In genomic region chr4:6943870-6944195, GRCh38 we compare ENCODE assay signal across 16 cellular contexts. TPM values are rescaled to one million over a fixed set of nuclear protein-coding genes. Genes with fewer than 3 reads are reported as not detected.
DNase-seq lines count a peak whose midpoint lies in the region; ATAC-seq, FAIRE-seq and TF ChIP-seq lines count a peak whose summit lies in the region.
"Had no signal": no experiment of that assay in that cellular context is flagged by ENCODE, and none has a peak within 500 bp of the region (broad histone marks: within the 10 kb centered on the region; RNA-seq: fewer than 3 reads in every experiment).

No MANE protein-coding gene starts in this region.

- peak overlapping the region; percentile 75; the same call in 2 of the 3 replicates for H3K4me2 ChIP-seq in A549

- TF ChIP-seq CTCF in A549 (IDR thresholded peaks at IDR 0.05) (no peak), brain (conservative IDR thresholded peaks at IDR 0.05) (no peak), lower leg skin (IDR thresholded peaks at IDR 0.05) (no peak)

- no peaks in the 10 kb centered on the region for H3K9me3 Mint-ChIP-seq in CD8-positive, alpha-beta memory T cell
- H3K9me3 Mint-ChIP-seq in brain = no peaks in the 10 kb centered on the region
- H3K9me3 Mint-ChIP-seq in natural killer cell treated with Interleukin-12 subunit alpha and Interleukin-12 subunit beta and Interleukin-15 and Interleukin-18, amount 100 ng/mL, for 72 hours = no peaks in the 10 kb centered on the region
- H3K9me3 Mint-ChIP-seq: naive B cell had no signal

- POLR2A ChIA-PET in A549 (lab: Yijun Ruan, JAX) = no interaction called here
- POLR2A ChIA-PET in CD8-positive, alpha-beta memory T cell (lab: Charles Lee) = interaction anchor here (0.5 kb wide), 1 partner anchor 9 kb away, joined by 3 read pairs; no protein-coding TSS in a partner anchor

- H3K4me1 Mint-ChIP-seq in CD8-positive, alpha-beta memory T cell = peaks cover 64 to 84% (median 77%) of the 10 kb centered on the region in 3 donors
- peaks cover 57% of the 10 kb centered on the region for H3K4me1 Mint-ChIP-seq in brain
- peaks cover 50 to 55% of the 10 kb centered on the region in 2 donors for H3K4me1 Mint-ChIP-seq in natural killer cell treated with Interleukin-12 subunit alpha and Interleukin-12 subunit beta and Interleukin-15 and Interleukin-18, amount 100 ng/mL, for 72 hours (ENCODE audit: low read depth in 2 of 2)

- no peak overlapping the region for H3K4me3 ChIP-seq in A549
- H3K4me3 ChIP-seq in CD8-positive, alpha-beta memory T cell (ENCODE audit: low read length) = no peak overlapping the region
- no peak overlapping the region for H3K4me3 ChIP-seq in lower leg skin (ENCODE audit: low read depth, poor library complexity, severe bottlenecking)
- H3K4me3 ChIP-seq: GM23248, thyroid gland had no signal

- DNase-seq in A549 (ENCODE audit: low read depth in 1 of 2, low spot score in 1 of 2) (no peak), EL (no peak), OCI-M1 (lab: John Stamatoyannopoulos, UW) (no peak), lower leg skin (ENCODE audit: low spot score in 2 of 2) (no peak)
- DNase-seq in CD8-positive, alpha-beta memory T cell = no peak
- DNase-seq in natural killer cell treated with Interleukin-12 subunit alpha and Interleukin-12 subunit beta and Interleukin-15 and Interleukin-18, amount 100 ng/mL, for 72 hours (ENCODE audit: low spot score) = no peak
- DNase-seq: activated CD4-positive, alpha-beta T cell treated with anti-CD3 and anti-CD28 coated beads, Interleukin-2, amount 50 U/mL, for 4 hours; activated effector memory CD4-positive, alpha-beta T cell treated with Interleukin-2 at 50 U/mL for 16 hours; GM23248; naive B cell; stimulated activated CD4-positive, alpha-beta T cell treated with anti-CD3 and anti-CD28 coated beads, Interleukin-1b, Interleukin-23, amount 100 ng/mL, for 48 hours; thyroid gland had no signal

- no peaks in the 10 kb centered on the region for H3K36me3 ChIP-seq in CD8-positive, alpha-beta memory T cell (ENCODE audit: insufficient read depth, low read length)
- H3K36me3 ChIP-seq: brain microvascular endothelial cell, thyroid gland had no signal

- peak overlapping the region in 5 of 7 donors; percentile 5 to 93 (median 78) for H3K4me3 Mint-ChIP-seq in CD8-positive, alpha-beta memory T cell
- peak overlapping the region in 1 of 5 experiments; percentile 61 for H3K4me3 Mint-ChIP-seq in brain
- peak overlapping the region; percentile 55 for H3K4me3 Mint-ChIP-seq in natural killer cell treated with Interleukin-12 subunit alpha and Interleukin-12 subunit beta and Interleukin-15 and Interleukin-18, amount 100 ng/mL, for 72 hours

- intact Hi-C loops in lower leg skin (cut with DNase I; ENCODE audit: low total_unique reads) = no loop called here

- no peaks in the 10 kb centered on the region for H3K27me3 Mint-ChIP-seq in CD8-positive, alpha-beta memory T cell
- no peaks in the 10 kb centered on the region for H3K27me3 Mint-ChIP-seq in brain
- no peaks in the 10 kb centered on the region for H3K27me3 Mint-ChIP-seq in natural killer cell treated with Interleukin-12 subunit alpha and Interleukin-12 subunit beta and Interleukin-15 and Interleukin-18, amount 100 ng/mL, for 72 hours
- H3K27me3 Mint-ChIP-seq: naive B cell had no signal

- peaks cover 0 to 12% (median 0%) of the 10 kb centered on the region in 3 donors for H3K36me3 Mint-ChIP-seq in CD8-positive, alpha-beta memory T cell
- H3K36me3 Mint-ChIP-seq in brain = no peaks in the 10 kb centered on the region
- H3K36me3 Mint-ChIP-seq in natural killer cell treated with Interleukin-12 subunit alpha and Interleukin-12 subunit beta and Interleukin-15 and Interleukin-18, amount 100 ng/mL, for 72 hours = no peaks in the 10 kb centered on the region

- 85% methylated on average over 16 of the region's 16 CpGs for WGBS in A549 (ENCODE audit: missing lambda C conversion rate)
- 90 to 91% methylated on average over 16 of the region's 16 CpGs for WGBS in lower leg skin, 2 donors

- H3K27me3 ChIP-seq in CD8-positive, alpha-beta memory T cell (ENCODE audit: insufficient read depth, low read length, poor library complexity, severe bottlenecking) = no peaks in the 10 kb centered on the region
- H3K27me3 ChIP-seq: brain microvascular endothelial cell, thyroid gland had no signal

- TF ChIP-seq EP300 in A549 (IDR thresholded peaks at IDR 0.05) = no peak

- TF ChIP-seq POLR2A in A549 (IDR thresholded peaks at IDR 0.05; ENCODE audit: low read length) (no peak), lower leg skin (IDR thresholded peaks at IDR 0.05) (no peak)

- CTCF ChIA-PET in A549 (lab: Yijun Ruan, JAX) = interaction anchor here (1.5 kb wide), 1 partner anchor 30 kb away, joined by 4 read pairs; no protein-coding TSS in a partner anchor
- CTCF ChIA-PET in CD8-positive, alpha-beta memory T cell (lab: Charles Lee) = interaction anchor here (1.0 to 1.9 kb wide), 3 partner anchors 25 to 51 kb away, joined by 3 to 5 read pairs (median 3); no protein-coding TSS in a partner anchor

- H3K9me3 ChIP-seq in A549 = no peaks in the 10 kb centered on the region
- no peaks in the 10 kb centered on the region for H3K9me3 ChIP-seq in CD8-positive, alpha-beta memory T cell (ENCODE audit: low read length)
- H3K9me3 ChIP-seq: thyroid gland had no signal

- no peak for FAIRE-seq in A549 (lab: Jason Lieb, UNC)

- H3K4me1 ChIP-seq in A549 = peaks cover 64% of the 10 kb centered on the region
- peaks cover 50% of the 10 kb centered on the region for H3K4me1 ChIP-seq in CD8-positive, alpha-beta memory T cell (ENCODE audit: insufficient read depth, low read length)
- H3K4me1 ChIP-seq: thyroid gland had no signal

- ATAC-seq in A549 (no peak), HG03442 (IDR thresholded peaks at IDR 0.05; ENCODE audit: unreplicated experiment) (no peak)
- no peak for ATAC-seq in natural killer cell treated with Interleukin-12 subunit alpha and Interleukin-12 subunit beta and Interleukin-15 and Interleukin-18, amount 100 ng/mL, for 72 hours
- ATAC-seq: Right ventricle myocardium inferior had no signal

- TF ChIP-seq RAD21 in A549 (conservative IDR thresholded peaks at IDR 0.05 in 1 of 2, IDR thresholded peaks at IDR 0.05 in 1 of 2) = no peak

- peak overlapping the region in 7 of 8 donors; percentile 78 to 99 (median 89) for H3K27ac Mint-ChIP-seq in CD8-positive, alpha-beta memory T cell
- H3K27ac Mint-ChIP-seq in brain = peak overlapping the region; percentile 85 to 97 (median 86)
- peak overlapping the region in 1 of 2 donors; percentile 91 for H3K27ac Mint-ChIP-seq in natural killer cell treated with Interleukin-12 subunit alpha and Interleukin-12 subunit beta and Interleukin-15 and Interleukin-18, amount 100 ng/mL, for 72 hours

- peak overlapping the region; percentile 45 to 84; a peak in 4 of 6 replicates for H3K27ac ChIP-seq in A549
- H3K27ac ChIP-seq in CD8-positive, alpha-beta memory T cell (ENCODE audit: low read depth, low read length) = no peak overlapping the region
- H3K27ac ChIP-seq: brain microvascular endothelial cell, GM23248, thyroid gland had no signal

TF ChIP-seq in A549, 52 proteins besides CTCF, POLR2A, EP300 and RAD21:
- TF ChIP-seq SMC3 (IDR thresholded peaks at IDR 0.05) (no peak), ATOH8 (CRISPR knock-in tag; IDR thresholded peaks at IDR 0.05; ENCODE audit: low read depth) (no peak), MAZ (IDR thresholded peaks at IDR 0.05; ENCODE audit: borderline replicate concordance, low read depth, low read length) (no peak), BCL3 (IDR thresholded peaks at IDR 0.05) (no peak), MAX (IDR thresholded peaks at IDR 0.05) (no peak)

RNA-seq across cellular contexts. Expression of gene TBC1D14, which starts 34.2 kb away (rescaled TPM):
- 35.8 and 39.0 TPM in 2 replicates for polyA plus RNA-seq in A549 (2011; rRNA removed)
- polyA plus RNA-seq in A549 (2012; cell fraction: cytosol; rRNA removed) = 29.8 and 36.1 TPM in 2 replicates
- 25.3 and 31.9 TPM in 2 replicates for polyA plus RNA-seq in A549 (2012; cell fraction: nucleus; rRNA removed)
- polyA plus RNA-seq in A549 (2017; fragmentation: RNase III; extraction: RNeasy Plus Mini Kit Qiagen cat#74134 plus additional on column Dnase treatment) = 25.4 to 30.2 TPM (median 28.3 TPM) in 3 replicates
- 37.2 and 39.4 TPM in 2 replicates for polyA minus RNA-seq in A549 (2011; rRNA and poly(A)+ RNA removed)
- total RNA-seq in CD8-positive, alpha-beta memory T cell = 10 to 100 TPM; 38.0 to 43.7 TPM
- polyA plus RNA-seq in CD8-positive, alpha-beta memory T cell = 48.5 TPM
- 56.0 TPM for polyA plus RNA-seq in brain (ENCODE audit: insufficient read depth, low read depth, low replicate concordance)
- total RNA-seq in natural killer cell treated with Interleukin-12 subunit alpha and Interleukin-12 subunit beta and Interleukin-15 and Interleukin-18, amount 100 ng/mL, for 72 hours = 10 to 100 TPM; 37.3 to 56.9 TPM
- 100 to 1,000 TPM in 1 of 4 donors, 10 to 100 TPM in 3; 54.7 to 101 (median 73.3) TPM for total RNA-seq in lower leg skin
